1 cellular context compared by ENCODE assay signal in the genomic region with DNA sequence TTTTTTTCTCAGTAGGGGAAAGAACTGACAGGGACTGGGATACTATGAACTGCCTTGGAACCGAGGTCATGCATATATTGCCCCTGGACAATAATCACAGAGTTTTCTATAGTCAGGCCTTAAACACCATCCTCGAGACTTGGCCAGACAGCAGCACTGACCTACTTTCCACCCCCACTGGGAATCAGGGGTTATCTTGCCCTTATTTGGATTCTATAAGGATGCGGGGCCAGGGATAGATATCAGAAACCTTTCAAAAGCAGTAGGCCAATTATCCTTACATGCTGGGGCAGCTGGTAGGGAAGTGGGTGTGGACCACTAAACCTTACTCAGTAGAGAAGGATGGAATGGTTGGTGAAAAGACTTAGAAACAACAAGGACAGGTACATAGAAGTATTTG.
A peak's percentile ranks its signal among the peaks of the same experiment; 100 is the strongest.
TF ChIP-seq lines count a peak whose summit lies in the region.

No MANE protein-coding gene starts in this region.

TF ChIP-seq in HepG2, 621 proteins besides CTCF, POLR2A, EP300 and RAD21:
- TF ChIP-seq, protein P1, sequence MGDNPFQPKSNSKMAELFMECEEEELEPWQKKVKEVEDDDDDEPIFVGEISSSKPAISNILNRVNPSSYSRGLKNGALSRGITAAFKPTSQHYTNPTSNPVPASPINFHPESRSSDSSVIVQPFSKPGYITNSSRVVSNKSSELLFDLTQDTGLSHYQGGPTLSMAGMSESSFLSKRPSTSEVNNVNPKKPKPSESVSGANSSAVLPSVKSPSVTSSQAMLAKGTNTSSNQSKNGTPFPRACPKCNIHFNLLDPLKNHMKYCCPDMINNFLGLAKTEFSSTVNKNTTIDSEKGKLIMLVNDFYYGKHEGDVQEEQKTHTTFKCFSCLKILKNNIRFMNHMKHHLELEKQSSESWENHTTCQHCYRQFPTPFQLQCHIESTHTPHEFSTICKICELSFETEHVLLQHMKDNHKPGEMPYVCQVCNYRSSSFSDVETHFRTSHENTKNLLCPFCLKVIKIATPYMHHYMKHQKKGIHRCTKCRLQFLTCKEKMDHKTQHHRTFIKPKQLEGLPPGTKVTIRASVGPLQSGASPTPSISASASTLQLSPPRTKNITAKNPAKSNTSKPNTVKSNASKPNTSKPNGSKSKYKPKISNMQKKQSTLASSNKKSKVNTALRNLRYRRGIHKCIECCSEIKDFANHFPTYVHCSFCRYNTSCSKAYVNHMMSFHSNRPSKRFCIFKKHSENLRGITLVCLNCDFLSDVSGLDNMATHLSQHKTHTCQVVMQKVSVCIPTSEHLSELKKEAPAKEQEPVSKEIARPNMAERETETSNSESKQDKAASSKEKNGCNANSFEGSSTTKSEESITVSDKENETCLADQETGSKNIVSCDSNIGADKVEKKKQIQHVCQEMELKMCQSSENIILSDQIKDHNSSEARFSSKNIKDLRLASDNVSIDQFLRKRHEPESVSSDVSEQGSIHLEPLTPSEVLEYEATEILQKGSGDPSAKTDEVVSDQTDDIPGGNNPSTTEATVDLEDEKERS (CRISPR knock-in tag; IDR thresholded peaks at IDR 0.05) = peak; percentile 68; the same call in 1 of the 2 replicates
- TF ChIP-seq, protein P2, sequence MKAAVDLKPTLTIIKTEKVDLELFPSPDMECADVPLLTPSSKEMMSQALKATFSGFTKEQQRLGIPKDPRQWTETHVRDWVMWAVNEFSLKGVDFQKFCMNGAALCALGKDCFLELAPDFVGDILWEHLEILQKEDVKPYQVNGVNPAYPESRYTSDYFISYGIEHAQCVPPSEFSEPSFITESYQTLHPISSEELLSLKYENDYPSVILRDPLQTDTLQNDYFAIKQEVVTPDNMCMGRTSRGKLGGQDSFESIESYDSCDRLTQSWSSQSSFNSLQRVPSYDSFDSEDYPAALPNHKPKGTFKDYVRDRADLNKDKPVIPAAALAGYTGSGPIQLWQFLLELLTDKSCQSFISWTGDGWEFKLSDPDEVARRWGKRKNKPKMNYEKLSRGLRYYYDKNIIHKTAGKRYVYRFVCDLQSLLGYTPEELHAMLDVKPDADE (CRISPR knock-in tag; IDR thresholded peaks at IDR 0.05) = no peak
- TF ChIP-seq, protein P3, sequence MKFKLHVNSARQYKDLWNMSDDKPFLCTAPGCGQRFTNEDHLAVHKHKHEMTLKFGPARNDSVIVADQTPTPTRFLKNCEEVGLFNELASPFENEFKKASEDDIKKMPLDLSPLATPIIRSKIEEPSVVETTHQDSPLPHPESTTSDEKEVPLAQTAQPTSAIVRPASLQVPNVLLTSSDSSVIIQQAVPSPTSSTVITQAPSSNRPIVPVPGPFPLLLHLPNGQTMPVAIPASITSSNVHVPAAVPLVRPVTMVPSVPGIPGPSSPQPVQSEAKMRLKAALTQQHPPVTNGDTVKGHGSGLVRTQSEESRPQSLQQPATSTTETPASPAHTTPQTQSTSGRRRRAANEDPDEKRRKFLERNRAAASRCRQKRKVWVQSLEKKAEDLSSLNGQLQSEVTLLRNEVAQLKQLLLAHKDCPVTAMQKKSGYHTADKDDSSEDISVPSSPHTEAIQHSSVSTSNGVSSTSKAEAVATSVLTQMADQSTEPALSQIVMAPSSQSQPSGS (CRISPR knock-in tag; IDR thresholded peaks at IDR 0.05) = no peak
- TF ChIP-seq ZFP37 (CRISPR knock-in tag; IDR thresholded peaks at IDR 0.05; ENCODE audit: borderline replicate concordance) = no peak
- TF ChIP-seq, protein P4, sequence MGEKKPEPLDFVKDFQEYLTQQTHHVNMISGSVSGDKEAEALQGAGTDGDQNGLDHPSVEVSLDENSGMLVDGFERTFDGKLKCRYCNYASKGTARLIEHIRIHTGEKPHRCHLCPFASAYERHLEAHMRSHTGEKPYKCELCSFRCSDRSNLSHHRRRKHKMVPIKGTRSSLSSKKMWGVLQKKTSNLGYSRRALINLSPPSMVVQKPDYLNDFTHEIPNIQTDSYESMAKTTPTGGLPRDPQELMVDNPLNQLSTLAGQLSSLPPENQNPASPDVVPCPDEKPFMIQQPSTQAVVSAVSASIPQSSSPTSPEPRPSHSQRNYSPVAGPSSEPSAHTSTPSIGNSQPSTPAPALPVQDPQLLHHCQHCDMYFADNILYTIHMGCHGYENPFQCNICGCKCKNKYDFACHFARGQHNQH (CRISPR knock-in tag; IDR thresholded peaks at IDR 0.05) = no peak
- TF ChIP-seq HES4 (CRISPR knock-in tag; IDR thresholded peaks at IDR 0.05; ENCODE audit: borderline replicate concordance) = no peak
- TF ChIP-seq SMARCC2 (IDR thresholded peaks at IDR 0.05) = no peak
- 0 out of 2 replicates have a peak, but pooled peaks have one; percentile 32 for TF ChIP-seq ZNF703 (CRISPR knock-in tag; IDR thresholded peaks at IDR 0.05; ENCODE audit: borderline replicate concordance)
- no peak for TF ChIP-seq ZNF44 (CRISPR knock-in tag; IDR thresholded peaks at IDR 0.05)
- peak; percentile 22; the same call in 1 of the 2 replicates for TF ChIP-seq RBFOX2 (IDR thresholded peaks at IDR 0.05; ENCODE audit: low read depth, low read length)
- peak; percentile 47; the same call in 1 of the 2 replicates for TF ChIP-seq ZNF33B (CRISPR knock-in tag; IDR thresholded peaks at IDR 0.05)
- TF ChIP-seq, protein P5, sequence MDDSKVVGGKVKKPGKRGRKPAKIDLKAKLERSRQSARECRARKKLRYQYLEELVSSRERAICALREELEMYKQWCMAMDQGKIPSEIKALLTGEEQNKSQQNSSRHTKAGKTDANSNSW (CRISPR knock-in tag; IDR thresholded peaks at IDR 0.05; ENCODE audit: borderline replicate concordance) = no peak
- no peak for TF ChIP-seq ZFP1 (CRISPR knock-in tag; IDR thresholded peaks at IDR 0.05)
- TF ChIP-seq, protein P6, sequence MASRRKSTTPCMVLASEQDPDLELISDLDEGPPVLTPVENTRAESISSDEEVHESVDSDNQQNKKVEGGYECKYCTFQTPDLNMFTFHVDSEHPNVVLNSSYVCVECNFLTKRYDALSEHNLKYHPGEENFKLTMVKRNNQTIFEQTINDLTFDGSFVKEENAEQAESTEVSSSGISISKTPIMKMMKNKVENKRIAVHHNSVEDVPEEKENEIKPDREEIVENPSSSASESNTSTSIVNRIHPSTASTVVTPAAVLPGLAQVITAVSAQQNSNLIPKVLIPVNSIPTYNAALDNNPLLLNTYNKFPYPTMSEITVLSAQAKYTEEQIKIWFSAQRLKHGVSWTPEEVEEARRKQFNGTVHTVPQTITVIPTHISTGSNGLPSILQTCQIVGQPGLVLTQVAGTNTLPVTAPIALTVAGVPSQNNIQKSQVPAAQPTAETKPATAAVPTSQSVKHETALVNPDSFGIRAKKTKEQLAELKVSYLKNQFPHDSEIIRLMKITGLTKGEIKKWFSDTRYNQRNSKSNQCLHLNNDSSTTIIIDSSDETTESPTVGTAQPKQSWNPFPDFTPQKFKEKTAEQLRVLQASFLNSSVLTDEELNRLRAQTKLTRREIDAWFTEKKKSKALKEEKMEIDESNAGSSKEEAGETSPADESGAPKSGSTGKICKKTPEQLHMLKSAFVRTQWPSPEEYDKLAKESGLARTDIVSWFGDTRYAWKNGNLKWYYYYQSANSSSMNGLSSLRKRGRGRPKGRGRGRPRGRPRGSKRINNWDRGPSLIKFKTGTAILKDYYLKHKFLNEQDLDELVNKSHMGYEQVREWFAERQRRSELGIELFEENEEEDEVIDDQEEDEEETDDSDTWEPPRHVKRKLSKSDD (CRISPR knock-in tag; IDR thresholded peaks at IDR 0.05; ENCODE audit: low read depth) = no peak
TF ChIP-seq in HepG2: peak in this region for 4.
